In genomic region chr14:39167797-39168320, GRCh38 we compare ENCODE assay signal across 8 cellular contexts. TPM values are rescaled to one million over a fixed set of nuclear protein-coding genes. Genes with fewer than 3 reads are reported as not detected.
DNase-seq lines count a peak whose midpoint lies in the region; ATAC-seq and TF ChIP-seq lines count a peak whose summit lies in the region.
"Not testable (repeated sequence)": the region's sequence is repeated elsewhere in the genome, so short reads cannot be mapped to it uniquely, and the experiment has no call there.

No MANE protein-coding gene starts in this region.

- not testable (repeated sequence) for H3K27me3 Mint-ChIP-seq in activated CD4-positive, alpha-beta T cell treated with anti-CD3 and anti-CD28 coated beads, Interleukin-2, amount 10 ng/mL, durations not matched to agents 7 days and 5 days; activated naive CD8-positive, alpha-beta T cell treated with anti-CD3 and anti-CD28 coated beads for 36 hours; effector memory CD8-positive, alpha-beta T cell; stimulated activated naive CD8-positive, alpha-beta T cell treated with anti-CD3 and anti-CD28 coated beads, Interleukin-15, amount 100 ng/mL, for 72 hours
- H3K27me3 Mint-ChIP-seq in immature natural killer cell (ENCODE audit: low read depth in 3 of 3): peaks cover 3 to 11% (median 5%) of the 10 kb centered on the region in 3 donors

- TF ChIP-seq CTCF in DND-41 (IDR thresholded peaks at IDR 0.05; ENCODE audit: borderline replicate concordance, extremely low read depth, low read length, poor library complexity, severe bottlenecking); OCI-LY1 (IDR thresholded peaks at IDR 0.05; ENCODE audit: low read length); neural cell (IDR thresholded peaks at IDR 0.05; ENCODE audit: poor library complexity, severe bottlenecking): not testable (repeated sequence)

- not testable (repeated sequence) for H3K9me3 Mint-ChIP-seq in activated CD4-positive, alpha-beta T cell treated with anti-CD3 and anti-CD28 coated beads, Interleukin-2, amount 10 ng/mL, durations not matched to agents 7 days and 5 days; activated naive CD8-positive, alpha-beta T cell treated with anti-CD3 and anti-CD28 coated beads for 36 hours; effector memory CD8-positive, alpha-beta T cell; immature natural killer cell; stimulated activated naive CD8-positive, alpha-beta T cell treated with anti-CD3 and anti-CD28 coated beads, Interleukin-15, amount 100 ng/mL, for 72 hours

- H3K4me1 Mint-ChIP-seq in activated CD4-positive, alpha-beta T cell treated with anti-CD3 and anti-CD28 coated beads, Interleukin-2, amount 10 ng/mL, durations not matched to agents 7 days and 5 days: peaks cover 45% of the 10 kb centered on the region
- peaks cover 29% of the 10 kb centered on the region for H3K4me1 Mint-ChIP-seq in activated naive CD8-positive, alpha-beta T cell treated with anti-CD3 and anti-CD28 coated beads for 36 hours
- peaks cover 30 to 42% of the 10 kb centered on the region in 2 donors for H3K4me1 Mint-ChIP-seq in effector memory CD8-positive, alpha-beta T cell (ENCODE audit: low read depth in 2 of 2)
- peaks cover 50 to 72% of the 10 kb centered on the region in 2 donors for H3K4me1 Mint-ChIP-seq in immature natural killer cell
- H3K4me1 Mint-ChIP-seq in stimulated activated naive CD8-positive, alpha-beta T cell treated with anti-CD3 and anti-CD28 coated beads, Interleukin-15, amount 100 ng/mL, for 72 hours: peaks cover 36% of the 10 kb centered on the region

- not testable (repeated sequence) for H4K20me1 ChIP-seq in DND-41 (ENCODE audit: insufficient read depth, low read length); OCI-LY1 (ENCODE audit: insufficient read depth, low read length); neural cell (ENCODE audit: insufficient read depth)

- CTCF ChIA-PET in activated CD4-positive, alpha-beta T cell treated with anti-CD3 and anti-CD28 coated beads, Interleukin-2, amount 10 ng/mL, durations not matched to agents 7 days and 5 days (lab: Charles Lee): interaction anchor here (1.1 kb wide), 1 partner anchor 17 kb away, joined by 3 read pairs; no protein-coding TSS in a partner anchor

- H3K4me3 ChIP-seq in DND-41 (ENCODE audit: low read depth in 1 of 2, low read length in 2 of 2): not testable (repeated sequence)
- H3K4me3 ChIP-seq in OCI-LY1 (ENCODE audit: low read depth, low read length, poor library complexity, severe bottlenecking): peak overlapping the region; percentile 85
- peak overlapping the region; percentile 85 for H3K4me3 ChIP-seq in neural cell (ENCODE audit: low read length)

- not testable (repeated sequence) for ATAC-seq in DND-41 (ENCODE audit: insufficient read depth, low read depth); effector memory CD8-positive, alpha-beta T cell (replicated peaks); stimulated activated naive CD8-positive, alpha-beta T cell treated with anti-CD3 and anti-CD28 coated beads, Interleukin-15, amount 100 ng/mL, for 72 hours

- H3K36me3 Mint-ChIP-seq in activated CD4-positive, alpha-beta T cell treated with anti-CD3 and anti-CD28 coated beads, Interleukin-2, amount 10 ng/mL, durations not matched to agents 7 days and 5 days (ENCODE audit: low read depth): peaks cover 32% of the 10 kb centered on the region
- H3K36me3 Mint-ChIP-seq in activated naive CD8-positive, alpha-beta T cell treated with anti-CD3 and anti-CD28 coated beads for 36 hours: peaks cover 15% of the 10 kb centered on the region
- H3K36me3 Mint-ChIP-seq in effector memory CD8-positive, alpha-beta T cell (ENCODE audit: insufficient read depth): peaks cover 45% of the 10 kb centered on the region
- not testable (repeated sequence) for H3K36me3 Mint-ChIP-seq in immature natural killer cell

- H3K9ac ChIP-seq in DND-41 (ENCODE audit: low read depth, low read length) (peak overlapping the region; percentile 85; the same call in 1 of the 2 replicates), OCI-LY1 (ENCODE audit: low read length) (peak overlapping the region; percentile 88; the same call in 1 of the 2 replicates)
- not testable (repeated sequence) for H3K9ac ChIP-seq in neural cell (ENCODE audit: low read length)

- H3K9me2 ChIP-seq in OCI-LY1 (ENCODE audit: low read depth, low read length); neural cell (ENCODE audit: insufficient read depth, low read length): not testable (repeated sequence)

- peak overlapping the region; percentile 80 for H3K4me3 Mint-ChIP-seq in activated CD4-positive, alpha-beta T cell treated with anti-CD3 and anti-CD28 coated beads, Interleukin-2, amount 10 ng/mL, durations not matched to agents 7 days and 5 days
- peak overlapping the region; percentile 63 for H3K4me3 Mint-ChIP-seq in activated naive CD8-positive, alpha-beta T cell treated with anti-CD3 and anti-CD28 coated beads for 36 hours
- peak overlapping the region; percentile 72 to 93 for H3K4me3 Mint-ChIP-seq in effector memory CD8-positive, alpha-beta T cell
- peak overlapping the region in 4 of 5 donors; percentile 10 to 98 (median 66) for H3K4me3 Mint-ChIP-seq in immature natural killer cell
- peak overlapping the region; percentile 64 to 91 for H3K4me3 Mint-ChIP-seq in stimulated activated naive CD8-positive, alpha-beta T cell treated with anti-CD3 and anti-CD28 coated beads, Interleukin-15, amount 100 ng/mL, for 72 hours

- H3K27ac ChIP-seq in DND-41 (ENCODE audit: low read length); OCI-LY1 (ENCODE audit: low read depth, low read length, poor library complexity, severe bottlenecking); neural cell (ENCODE audit: low read length): not testable (repeated sequence)

- H3K9me3 ChIP-seq in DND-41 (ENCODE audit: insufficient read depth, low read length, severe bottlenecking); OCI-LY1 (ENCODE audit: low read length); neural cell (ENCODE audit: low read length): not testable (repeated sequence)

- not testable (repeated sequence) for H3K27ac Mint-ChIP-seq in activated CD4-positive, alpha-beta T cell treated with anti-CD3 and anti-CD28 coated beads, Interleukin-2, amount 10 ng/mL, durations not matched to agents 7 days and 5 days; activated naive CD8-positive, alpha-beta T cell treated with anti-CD3 and anti-CD28 coated beads for 36 hours
- peak overlapping the region; percentile 0 to 100 for H3K27ac Mint-ChIP-seq in effector memory CD8-positive, alpha-beta T cell
- H3K27ac Mint-ChIP-seq in immature natural killer cell: peak overlapping the region in 3 of 6 donors; percentile 31 to 75 (median 71)
- H3K27ac Mint-ChIP-seq in stimulated activated naive CD8-positive, alpha-beta T cell treated with anti-CD3 and anti-CD28 coated beads, Interleukin-15, amount 100 ng/mL, for 72 hours: peak overlapping the region in 1 of 2 donors; percentile 20

- H3F3A ChIP-seq in OCI-LY1 (ENCODE audit: insufficient read depth, low read length); neural cell (ENCODE audit: insufficient read depth, low read length, poor library complexity, severe bottlenecking): not testable (repeated sequence)

- POLR2A ChIA-PET in activated CD4-positive, alpha-beta T cell treated with anti-CD3 and anti-CD28 coated beads, Interleukin-2, amount 10 ng/mL, durations not matched to agents 7 days and 5 days (lab: Charles Lee): not testable (repeated sequence)

- TF ChIP-seq RAD21 in neural cell (conservative IDR thresholded peaks at IDR 0.05): not testable (repeated sequence)

- H3K4me2 ChIP-seq in DND-41 (ENCODE audit: insufficient read depth, low read length): peak overlapping the region; percentile 96
- H3K4me2 ChIP-seq in OCI-LY1 (ENCODE audit: low read length): peak overlapping the region; percentile 94
- H3K4me2 ChIP-seq in neural cell (ENCODE audit: low read length): peak overlapping the region; percentile 85

- not testable (repeated sequence) for H3K27me3 ChIP-seq in DND-41 (ENCODE audit: insufficient read depth, low read length, poor library complexity); OCI-LY1 (ENCODE audit: insufficient read depth, low read length); neural cell (ENCODE audit: insufficient read depth, low read depth, low read length)

- H3K79me2 ChIP-seq in DND-41 (ENCODE audit: insufficient read depth, low read length) (peaks cover 55% of the 10 kb centered on the region), OCI-LY1 (ENCODE audit: insufficient read depth, low read length) (peaks cover 35% of the 10 kb centered on the region), neural cell (replicated peaks; ENCODE audit: insufficient read depth, low read length) (peaks cover 40% of the 10 kb centered on the region)

- H3K36me3 ChIP-seq in DND-41 (ENCODE audit: insufficient read depth, low read length); neural cell (ENCODE audit: insufficient read depth, low read length): not testable (repeated sequence)
- H3K36me3 ChIP-seq in OCI-LY1 (ENCODE audit: insufficient read depth, low read length): peaks cover 23% of the 10 kb centered on the region; the same call in 1 of the 2 replicates

- H3K4me1 ChIP-seq in DND-41 (ENCODE audit: insufficient read depth, low read length) (peaks cover 43% of the 10 kb centered on the region), OCI-LY1 (ENCODE audit: insufficient read depth, low read length, severe bottlenecking) (peaks cover 47% of the 10 kb centered on the region)

- DNase-seq in DND-41; activated CD4-positive, alpha-beta T cell treated with anti-CD3 and anti-CD28 coated beads, Interleukin-2, amount 10 ng/mL, durations not matched to agents 7 days and 5 days; activated naive CD8-positive, alpha-beta T cell treated with anti-CD3 and anti-CD28 coated beads for 36 hours; effector memory CD8-positive, alpha-beta T cell; immature natural killer cell; stimulated activated naive CD8-positive, alpha-beta T cell treated with anti-CD3 and anti-CD28 coated beads, Interleukin-15, amount 100 ng/mL, for 72 hours: not testable (repeated sequence)

- not testable (repeated sequence) for TF ChIP-seq EP300 in neural cell (conservative IDR thresholded peaks at IDR 0.05; ENCODE audit: poor library complexity, severe bottlenecking)

- H2AFZ ChIP-seq in DND-41 (ENCODE audit: low read depth, low read length); OCI-LY1 (ENCODE audit: low read length); neural cell (ENCODE audit: low read depth, low read length): not testable (repeated sequence)

RNA-seq across cellular contexts. Expression of gene TRAPPC6B, which starts 2.3 kb away (rescaled TPM):
- total RNA-seq in activated CD4-positive, alpha-beta T cell treated with anti-CD3 and anti-CD28 coated beads, Interleukin-2, amount 10 ng/mL, durations not matched to agents 7 days and 5 days: 10 to 100 TPM; 29.4 to 31.3 TPM
- total RNA-seq in activated naive CD8-positive, alpha-beta T cell treated with anti-CD3 and anti-CD28 coated beads for 36 hours: 10 to 100 TPM; 21.8 to 21.9 TPM
- polyA plus RNA-seq in immature natural killer cell: 10 to 100 TPM; 11.2 to 19.0 (median 13.0) TPM
- polyA plus RNA-seq in neural cell: 99.2 and 112 TPM in 2 replicates
- polyA minus RNA-seq in neural cell: 103 and 113 TPM in 2 replicates

RNA-seq across cellular contexts. Expression of gene PNN, which starts 7.2 kb away (rescaled TPM):
- 10 to 100 TPM; 76.8 to 91.2 TPM for total RNA-seq in activated CD4-positive, alpha-beta T cell treated with anti-CD3 and anti-CD28 coated beads, Interleukin-2, amount 10 ng/mL, durations not matched to agents 7 days and 5 days
- 100 to 1,000 TPM; 108 to 111 TPM for total RNA-seq in activated naive CD8-positive, alpha-beta T cell treated with anti-CD3 and anti-CD28 coated beads for 36 hours
- polyA plus RNA-seq in immature natural killer cell (10 to 100 TPM in 2 of 3 donors, 1 to 10 TPM in 1; 9.5 to 34.7 (median 17.1) TPM), neural cell (85.8 and 89.4 TPM in 2 replicates)
- 64.5 and 67.0 TPM in 2 replicates for polyA minus RNA-seq in neural cell

RNA-seq across cellular contexts. Expression of gene GEMIN2, which starts 53.7 kb away (rescaled TPM):
- total RNA-seq in activated CD4-positive, alpha-beta T cell treated with anti-CD3 and anti-CD28 coated beads, Interleukin-2, amount 10 ng/mL, durations not matched to agents 7 days and 5 days: 10 to 100 TPM; 20.4 to 21.2 TPM
- total RNA-seq in activated naive CD8-positive, alpha-beta T cell treated with anti-CD3 and anti-CD28 coated beads for 36 hours: 10 to 100 TPM; 25.8 to 26.4 TPM
- 10 to 100 TPM in 2 of 3 donors, 1 to 10 TPM in 1; 8.6 to 12.8 (median 10.1) TPM for polyA plus RNA-seq in immature natural killer cell
- polyA plus RNA-seq in neural cell: 88.1 and 88.2 TPM in 2 replicates
- 55.5 and 62.5 TPM in 2 replicates for polyA minus RNA-seq in neural cell
